In the genomic region with DNA sequence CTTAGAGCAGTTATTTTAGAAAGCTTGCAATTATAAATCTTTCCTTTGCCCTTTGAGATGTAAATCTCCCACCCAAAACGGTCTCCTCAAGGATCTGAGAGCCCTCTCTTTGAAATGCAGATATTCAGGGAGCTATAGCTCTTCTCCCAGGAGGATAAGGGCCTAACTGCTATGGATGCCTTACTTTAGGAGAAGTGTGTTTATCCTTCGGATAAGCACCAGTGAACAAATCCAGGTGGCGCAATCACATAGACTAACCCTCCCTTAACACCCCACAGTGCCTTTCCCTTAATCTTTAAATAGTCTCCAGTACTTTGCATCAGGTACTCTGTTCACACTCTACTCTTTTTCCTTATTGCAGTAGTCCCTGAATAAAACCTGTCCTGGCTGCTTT, we compare ENCODE assay signal across 20 cellular contexts. TPM values are rescaled to one million over a fixed set of nuclear protein-coding genes. Genes with fewer than 3 reads are reported as not detected.
DNase-seq lines count a peak whose midpoint lies in the region; ATAC-seq, FAIRE-seq and TF ChIP-seq lines count a peak whose summit lies in the region.
"Had no signal": no experiment of that assay in that cellular context is flagged by ENCODE, and none has a peak within 500 bp of the region (broad histone marks: within the 10 kb centered on the region; RNA-seq: fewer than 3 reads in every experiment).

No MANE protein-coding gene starts in this region.

- no TSS peak for BruUV-seq in HepG2 (replicated peaks; lab: Mats Ljungman, UMichigan)
- BruUV-seq in A673 (replicated peaks; lab: Mats Ljungman, UMichigan): no TSS peak

- 3% methylated on average over 3 of the region's 3 CpGs for WGBS in HepG2 (ENCODE audit: low lambda C conversion rate)

- H3K79me2 ChIP-seq in HepG2 (ENCODE audit: insufficient read depth, low read length): no peaks in the 10 kb centered on the region

- no peak overlapping the region for H3K9ac ChIP-seq in HepG2 (ENCODE audit: insufficient read depth, low read depth, low read length)

- FAIRE-seq in HepG2 (lab: Jason Lieb, UNC): peak; percentile 56

- H3K4me3 Mint-ChIP-seq in CD8-positive, alpha-beta memory T cell: no peak overlapping the region
- no peak overlapping the region for H3K4me3 Mint-ChIP-seq in effector memory CD8-positive, alpha-beta T cell
- H3K4me3 Mint-ChIP-seq: T-helper 1 cell treated with Interleukin-12 subunit alpha and Interleukin-12 subunit beta and Interleukin-4 antibody, amounts not matched to agents 30 μg/mL and 1 μg/mL, for 36 hours had no signal

- in situ Hi-C loops in HepG2 (cut with HindIII; ENCODE audit: extremely low pct_ligation_motif_present, low pct_unique_long_range_greater_than_20kb): no loop called here

- no peaks in the 10 kb centered on the region for H3K9me3 Mint-ChIP-seq in CD8-positive, alpha-beta memory T cell
- no peaks in the 10 kb centered on the region for H3K9me3 Mint-ChIP-seq in effector memory CD8-positive, alpha-beta T cell
- H3K9me3 Mint-ChIP-seq: T-helper 1 cell treated with Interleukin-12 subunit alpha and Interleukin-12 subunit beta and Interleukin-4 antibody, amounts not matched to agents 30 μg/mL and 1 μg/mL, for 36 hours had no signal

- TF ChIP-seq EP300 in HepG2 (IDR thresholded peaks at IDR 0.05; ENCODE audit: low read depth in 2 of 2, low read length in 2 of 2) (no peak), HepG2 (CRISPR knock-in tag; IDR thresholded peaks at IDR 0.05; ENCODE audit: borderline replicate concordance) (no peak)

- CTCF ChIA-PET in CD8-positive, alpha-beta memory T cell (lab: Charles Lee): no interaction called here
- CTCF ChIA-PET in HepG2 (lab: Yijun Ruan, JAX; ENCODE audit: low intra/inter-chr PET ratio, low total read pairs) (no interaction called here), A673 (lab: Charles Lee) (no interaction called here)

- no peak for DNase-seq in CD8-positive, alpha-beta memory T cell
- DNase-seq in HuH-7 (ENCODE audit: low spot score) (peak; percentile 57), HepG2 (ENCODE audit: low spot score) (no peak), A673 (ENCODE audit: low spot score) (no peak)
- DNase-seq in effector memory CD8-positive, alpha-beta T cell: no peak
- no peak for DNase-seq in stimulated activated CD4-positive, alpha-beta T cell treated with anti-CD3 and anti-CD28 coated beads, Interleukin-1b, Interleukin-23, amount 100 ng/mL, for 48 hours
- DNase-seq: activated CD4-positive, CD25-positive, alpha-beta regulatory T cell treated with anti-CD3 and anti-CD28 coated beads, Interleukin-2, amount 50 U/mL, for 72 hours; activated naive CD4-positive, alpha-beta T cell treated with anti-CD3 and anti-CD28 coated beads, Interleukin-2, amount 50 U/mL, for 16 hours; Calu3; effector memory CD4-positive, alpha-beta T cell; mammary epithelial cell; NCI-H446 treated with DMSO at 0.1 percent for 48 hours; Peyer's patch; stimulated activated CD4-positive, alpha-beta T cell treated with anti-CD3 and anti-CD28 coated beads, Interleukin-4, amount 100 ng/mL, for 1 hour had no signal

- H3K27me3 ChIP-seq in CD8-positive, alpha-beta memory T cell (ENCODE audit: insufficient read depth, low read length, poor library complexity, severe bottlenecking): no peaks in the 10 kb centered on the region
- peaks cover 0 to 7% of the 10 kb centered on the region in 2 experiments; a peak in 1 of 5 replicates for H3K27me3 ChIP-seq in HepG2 (ENCODE audit: control insufficient read depth in 1 of 2, insufficient read depth in 2 of 2, low read length in 2 of 2)
- H3K27me3 ChIP-seq in A673 (replicated peaks; ENCODE audit: insufficient read depth, low read depth, low read length, poor library complexity): no peaks in the 10 kb centered on the region
- H3K27me3 ChIP-seq: cardiac muscle cell, Peyer's patch, tibial nerve had no signal

- H2AFZ ChIP-seq in HepG2 (ENCODE audit: low read length): no peak overlapping the region

- POLR2A ChIA-PET in CD8-positive, alpha-beta memory T cell (lab: Charles Lee): no interaction called here
- POLR2A ChIA-PET in HepG2 (lab: Yijun Ruan, JAX) (no interaction called here), A673 (lab: Charles Lee; ENCODE audit: low non-redundant PET) (interaction anchor here (0.5 kb wide), 1 partner anchor 819 kb away, joined by 3 read pairs; no protein-coding TSS in a partner anchor)

- H3K9me3 ChIP-seq in CD8-positive, alpha-beta memory T cell (ENCODE audit: low read length): no peaks in the 10 kb centered on the region
- no peaks in the 10 kb centered on the region for H3K9me3 ChIP-seq in HepG2 (ENCODE audit: low read length)
- H3K9me3 ChIP-seq in A673 (ENCODE audit: low read depth, low read length, poor library complexity, severe bottlenecking): no peaks in the 10 kb centered on the region
- H3K9me3 ChIP-seq: Peyer's patch, tibial nerve had no signal

- no peaks in the 10 kb centered on the region for H3K36me3 Mint-ChIP-seq in CD8-positive, alpha-beta memory T cell
- no peaks in the 10 kb centered on the region for H3K36me3 Mint-ChIP-seq in effector memory CD8-positive, alpha-beta T cell (ENCODE audit: insufficient read depth)

- peak overlapping the region; percentile 71 for H3K27ac ChIP-seq in CD8-positive, alpha-beta memory T cell (ENCODE audit: low read depth, low read length)
- H3K27ac ChIP-seq in VCaP (peak overlapping the region; percentile 27; the same call in 1 of the 2 replicates), HepG2 (ENCODE audit: extremely low read length, insufficient read depth, low read length) (no peak overlapping the region), A673 (ENCODE audit: low read depth, low read length, poor library complexity, severe bottlenecking) (no peak overlapping the region)
- H3K27ac ChIP-seq: cardiac muscle cell, Peyer's patch, tibial nerve had no signal

- H3K27ac Mint-ChIP-seq in CD8-positive, alpha-beta memory T cell: no peak overlapping the region
- no peak overlapping the region for H3K27ac Mint-ChIP-seq in effector memory CD8-positive, alpha-beta T cell
- H3K27ac Mint-ChIP-seq: T-helper 1 cell treated with Interleukin-12 subunit alpha and Interleukin-12 subunit beta and Interleukin-4 antibody, amounts not matched to agents 30 μg/mL and 1 μg/mL, for 36 hours had no signal

- H3K36me3 ChIP-seq in CD8-positive, alpha-beta memory T cell (ENCODE audit: insufficient read depth, low read length): no peaks in the 10 kb centered on the region
- H3K36me3 ChIP-seq in HepG2 (replicated peaks in 1 of 2; ENCODE audit: control insufficient read depth in 1 of 2, insufficient read depth in 2 of 2, low read length in 2 of 2): no peaks in the 10 kb centered on the region
- no peaks in the 10 kb centered on the region for H3K36me3 ChIP-seq in A673 (ENCODE audit: insufficient read depth, low read length, poor library complexity, severe bottlenecking)
- H3K36me3 ChIP-seq: cardiac muscle cell, Peyer's patch, tibial nerve had no signal

- 0 out of 2 replicates have a peak overlapping the region, but pooled peaks have one; percentile 53 for H3K4me2 ChIP-seq in HepG2 (ENCODE audit: low read depth, low read length)

- ATAC-seq in HepG2 (peak; percentile 68), GM21737 (IDR thresholded peaks at IDR 0.05; ENCODE audit: unreplicated experiment) (no peak)
- no peak for ATAC-seq in effector memory CD8-positive, alpha-beta T cell (replicated peaks)
- ATAC-seq: sciatic nerve had no signal

- no peaks in the 10 kb centered on the region for H4K20me1 ChIP-seq in HepG2 (ENCODE audit: insufficient read depth, low read length)

- TF ChIP-seq POLR2A in HepG2 (IDR thresholded peaks at IDR 0.05; ENCODE audit: insufficient read depth in 1 of 2, low read depth in 2 of 2, low read length in 2 of 2): no peak

- peaks cover 9 to 56% of the 10 kb centered on the region in 2 donors for H3K27me3 Mint-ChIP-seq in CD8-positive, alpha-beta memory T cell
- H3K27me3 Mint-ChIP-seq in effector memory CD8-positive, alpha-beta T cell: peaks cover 35 to 41% of the 10 kb centered on the region in 2 donors

- H3K4me3 ChIP-seq in CD8-positive, alpha-beta memory T cell (ENCODE audit: low read length): no peak overlapping the region
- H3K4me3 ChIP-seq in HepG2 (replicated peaks in 1 of 3; ENCODE audit: insufficient read depth in 1 of 3, low read depth in 2 of 3, low read length in 3 of 3) (no peak overlapping the region), A673 (ENCODE audit: low read depth, low read length, poor library complexity, severe bottlenecking) (no peak overlapping the region)
- H3K4me3 ChIP-seq: cardiac muscle cell, Peyer's patch, tibial nerve had no signal

- H3K4me1 Mint-ChIP-seq in CD8-positive, alpha-beta memory T cell: peaks cover 6 to 8% (median 7%) of the 10 kb centered on the region in 3 donors
- peaks cover 0 to 9% of the 10 kb centered on the region in 2 donors for H3K4me1 Mint-ChIP-seq in effector memory CD8-positive, alpha-beta T cell (ENCODE audit: low read depth in 2 of 2)

- H3K4me1 ChIP-seq in CD8-positive, alpha-beta memory T cell (ENCODE audit: insufficient read depth, low read length): no peaks in the 10 kb centered on the region
- H3K4me1 ChIP-seq in HepG2 (ENCODE audit: insufficient read depth, low read length) (peaks cover 33% of the 10 kb centered on the region), A673 (ENCODE audit: insufficient read depth, low read length, poor library complexity, severe bottlenecking) (no peaks in the 10 kb centered on the region)
- H3K4me1 ChIP-seq: Peyer's patch had no signal

- TF ChIP-seq CTCF in VCaP (conservative IDR thresholded peaks at IDR 0.05) (no peak), HepG2 (CRISPR knock-in tag; IDR thresholded peaks at IDR 0.05) (peak; percentile 39; the same call in 1 of the 2 replicates), A673 (conservative IDR thresholded peaks at IDR 0.05; ENCODE audit: low read depth, low read length) (no peak)

- intact Hi-C loops in HepG2 (cut with micrococcal nuclease; ENCODE audit: unreplicated experiment) (no loop called here), A673 (cut with micrococcal nuclease; ENCODE audit: unreplicated experiment) (no loop called here)

- TF ChIP-seq RAD21 in HepG2 (CRISPR knock-in tag; IDR thresholded peaks at IDR 0.05): no peak

RNA-seq across cellular contexts. Expression of gene CA12, which starts 14.9 kb away (rescaled TPM):
- total RNA-seq in CD8-positive, alpha-beta memory T cell: not detected
- 0.08 TPM for polyA plus RNA-seq in CD8-positive, alpha-beta memory T cell
- total RNA-seq in HepG2 (2016; rRNA removed; fragmentation: Illumina TruSeq; extraction: Trizol): 0.07 and 0.08 TPM in 2 replicates
- total RNA-seq in HepG2 (2016; cell fraction: cytosol; rRNA removed; fragmentation: Illumina TruSeq; extraction: Trizol; ENCODE audit: low read depth): not detected in 2 replicates
- 0.15 and 0.25 TPM in 2 replicates for total RNA-seq in HepG2 (2016; cell fraction: insoluble cytoplasmic fraction; rRNA removed; fragmentation: Illumina TruSeq; extraction: Trizol)
- total RNA-seq in HepG2 (2016; cell fraction: membrane; rRNA removed; fragmentation: Illumina TruSeq; extraction: Trizol): 0.03 TPM in 1 of 2 replicates, not detected in the other
- total RNA-seq in HepG2 (2016; cell fraction: nucleus; rRNA removed; fragmentation: Illumina TruSeq; extraction: Trizol): 0.53 and 0.60 TPM in 2 replicates
- 0.20 and 0.52 TPM in 2 replicates for polyA plus RNA-seq in HepG2 (2011; rRNA removed)
- polyA plus RNA-seq in HepG2 (2011; cell fraction: cytosol; rRNA removed): 0.13 and 0.28 TPM in 2 replicates
- 0.06 and 0.12 TPM in 2 replicates for polyA plus RNA-seq in HepG2 (2011; cell fraction: nucleus; rRNA removed)
- polyA plus RNA-seq in HepG2 (2012): 0.15 and 0.19 TPM in 2 replicates
- polyA plus RNA-seq in HepG2 (2016; cell fraction: cytosol; fragmentation: Illumina TruSeq; extraction: Trizol; ENCODE audit: low read depth): not detected in 2 replicates
- 0.05 TPM in 1 of 2 replicates, not detected in the other for polyA plus RNA-seq in HepG2 (2016; cell fraction: insoluble cytoplasmic fraction; fragmentation: Illumina TruSeq; extraction: Trizol; ENCODE audit: low read depth)
- not detected in 2 replicates for polyA plus RNA-seq in HepG2 (2016; cell fraction: membrane; fragmentation: Illumina TruSeq; extraction: Trizol; ENCODE audit: low read depth)
- polyA plus RNA-seq in HepG2 (2016; cell fraction: nucleus; fragmentation: Illumina TruSeq; extraction: Trizol; ENCODE audit: insufficient read depth, low read depth): 0.17 and 0.18 TPM in 2 replicates
- 0.04 and 8.4 TPM in 2 replicates for polyA minus RNA-seq in HepG2 (2011; rRNA and poly(A)+ RNA removed; ENCODE audit: low replicate concordance)
- polyA minus RNA-seq in HepG2 (2011; cell fraction: cytosol; rRNA and poly(A)+ RNA removed): 0.20 and 0.70 TPM in 2 replicates
- polyA minus RNA-seq in HepG2 (2011; cell fraction: nucleus; rRNA and poly(A)+ RNA removed): 0.37 TPM in 1 of 2 replicates, not detected in the other
- total RNA-seq in A673 (2021): 0.68 and 0.97 TPM in 2 replicates
- polyA plus RNA-seq: cardiac muscle cell had no signal

Comparison
In these comparisons a context has a peak if more than half of its experiments do, and no peak if none do; other contexts are left out.
1. H3K27ac ChIP-seq: peak in CD8-positive, alpha-beta memory T cell (single experiment) and VCaP (single experiment); none in HepG2 (single experiment) and A673 (single experiment).